Comparison of ENCODE assay signal across 9 cellular contexts in genomic region chr7:144178380-144179164, GRCh38. TPM values are rescaled to one million over a fixed set of nuclear protein-coding genes. Genes with fewer than 3 reads are reported as not detected.
A peak's percentile ranks its signal among the peaks of the same experiment; 100 is the strongest.
DNase-seq lines count a peak whose midpoint lies in the region; ATAC-seq, FAIRE-seq and TF ChIP-seq lines count a peak whose summit lies in the region.
"Not testable (repeated sequence)": the region's sequence is repeated elsewhere in the genome, so short reads cannot be mapped to it uniquely, and the experiment has no call there.
"Had no signal": no experiment of that assay in that cellular context is flagged by ENCODE, and none has a peak within 500 bp of the region (broad histone marks: within the 10 kb centered on the region; RNA-seq: fewer than 3 reads in every experiment).

No MANE protein-coding gene starts in this region.

- H3K4me3 ChIP-seq in AG10803 (ENCODE audit: low read length); IMR-90 (ENCODE audit: insufficient read depth, low read depth, low read length); K562: not testable (repeated sequence)

- TF ChIP-seq RAD21 in IMR-90 (IDR thresholded peaks at IDR 0.05; ENCODE audit: low read length), result not testable (repeated sequence)
- TF ChIP-seq RAD21 in K562 (CRISPR knock-in tag; conservative IDR thresholded peaks at IDR 0.05 in 1 of 2, IDR thresholded peaks at IDR 0.05 in 1 of 2), result peak; percentile 55 to 64

- POLR2A ChIA-PET in IMR-90 (lab: Charles Lee; ENCODE audit: unreplicated experiment); K562 (lab: Yijun Ruan, JAX): not testable (repeated sequence)

- H3K36me3 Mint-ChIP-seq in progenitor cell of endocrine pancreas (ENCODE audit: insufficient read depth), result not testable (repeated sequence)

- in situ Hi-C loops in IMR-90 (cut with MboI; ENCODE audit: low sequenced_read_pairs), result loop anchor here (25.0 kb wide), 1 partner anchor 209 kb away; no protein-coding TSS in a partner anchor
- in situ Hi-C loops in SK-MEL-5 (cut with HindIII; ENCODE audit: low pct_unique_long_range_greater_than_20kb, low sequenced_read_pairs); K562 (cut with MboI): not testable (repeated sequence)

- not testable (repeated sequence) for H3K4me3 Mint-ChIP-seq in progenitor cell of endocrine pancreas (ENCODE audit: low read depth)

- not testable (repeated sequence) for H3K4me2 ChIP-seq in IMR-90 (ENCODE audit: low read depth, low read length); K562 (ENCODE audit: insufficient read depth, low read length)

- H2BK5ac ChIP-seq in IMR-90 (ENCODE audit: low read depth, low read length, poor library complexity, severe bottlenecking), result not testable (repeated sequence)

- H4K5ac ChIP-seq in IMR-90 (ENCODE audit: low read depth, low read length), result not testable (repeated sequence)

- H3K27ac Mint-ChIP-seq in progenitor cell of endocrine pancreas, result not testable (repeated sequence)

- H2AK5ac ChIP-seq in IMR-90 (ENCODE audit: low read depth, low read length), result not testable (repeated sequence)

- not testable (repeated sequence) for H3K27me3 ChIP-seq in IMR-90 (ENCODE audit: control insufficient read depth, insufficient read depth, low read length); K562 (ENCODE audit: control insufficient read depth in 2 of 2, insufficient read depth in 2 of 2, low read length in 2 of 2)

- not testable (repeated sequence) for H3K9ac ChIP-seq in IMR-90 (ENCODE audit: low read depth, low read length); K562 (ENCODE audit: insufficient read depth in 1 of 2, low read depth in 2 of 2, low read length in 2 of 2)

- not testable (repeated sequence) for H3K18ac ChIP-seq in IMR-90 (ENCODE audit: low read depth, low read length)

- not testable (repeated sequence) for H3K27me3 Mint-ChIP-seq in progenitor cell of endocrine pancreas

- H4K20me1 ChIP-seq in IMR-90 (ENCODE audit: insufficient read depth, low read length); K562 (replicated peaks; ENCODE audit: control insufficient read depth, insufficient read depth, low read length): not testable (repeated sequence)

- not testable (repeated sequence) for H3K36me3 ChIP-seq in IMR-90 (ENCODE audit: control insufficient read depth, insufficient read depth, low read length); K562 (ENCODE audit: control insufficient read depth, insufficient read depth, low read length)

- no CpG with 5 or more reads among the region's 10 CpGs for WGBS in IMR-90 (ENCODE audit: extremely low coverage in 2 of 2, insufficient read length in 1 of 2), 2 experiments
- WGBS in K562 (ENCODE audit: insufficient coverage, low coverage, missing lambda C conversion rate), result 0% methylated on average over 3 of the region's 10 CpGs

- H2AK9ac ChIP-seq in IMR-90 (replicated peaks; ENCODE audit: low read depth, low read length, poor library complexity), result not testable (repeated sequence)

- intact Hi-C loops in IMR-90 (cut with micrococcal nuclease); left cardiac atrium (cut with DNase I): not testable (repeated sequence)
- intact Hi-C loops in K562 (cut with micrococcal nuclease), result loop anchor here (10.0 kb wide), 1 partner anchor 216 kb away; no protein-coding TSS in a partner anchor

- not testable (repeated sequence) for H3K79me2 ChIP-seq in K562 (ENCODE audit: control insufficient read depth, insufficient read depth, low read length)

- H3K4me1 Mint-ChIP-seq in progenitor cell of endocrine pancreas (ENCODE audit: low read depth), result not testable (repeated sequence)

- H3K79me1 ChIP-seq in IMR-90 (ENCODE audit: low read depth in 1 of 2, low read length in 2 of 2), result not testable (repeated sequence)

- FAIRE-seq in K562 (lab: Jason Lieb, UNC), result peak; percentile 35

- H3K23ac ChIP-seq in IMR-90 (ENCODE audit: low read depth, low read length), result not testable (repeated sequence)

- H3K56ac ChIP-seq in IMR-90 (ENCODE audit: extremely low read depth, insufficient read depth, low read length), result not testable (repeated sequence)

- peak; percentile 48 for TF ChIP-seq CTCF in AG10803 (conservative IDR thresholded peaks at IDR 0.05; ENCODE audit: low read length)
- TF ChIP-seq CTCF in IMR-90 (conservative IDR thresholded peaks at IDR 0.05; ENCODE audit: low read depth, low read length), result not testable (repeated sequence)
- peak in 2 of 3 experiments; percentile 20 to 29; a peak in 1 of 6 replicates for TF ChIP-seq CTCF in K562 (IDR thresholded peaks at IDR 0.05 in 2 of 3, conservative IDR thresholded peaks at IDR 0.05 in 1 of 3; ENCODE audit: insufficient read depth in 2 of 3, low read depth in 1 of 3, low read length in 3 of 3)
- peak; percentile 49 for TF ChIP-seq CTCF in progenitor cell of endocrine pancreas (IDR thresholded peaks at IDR 0.05; ENCODE audit: unreplicated experiment)

- peak; percentile 97 for ATAC-seq in GM18858 (IDR thresholded peaks at IDR 0.05; ENCODE audit: unreplicated experiment)
- ATAC-seq in HG02571 (IDR thresholded peaks at IDR 0.05; ENCODE audit: unreplicated experiment), result peak; percentile 94
- ATAC-seq in IMR-90 (ENCODE audit: low read depth), result peak; percentile 56; the same call in 1 of the 2 replicates
- peak; percentile 97 for ATAC-seq in K562
- peak; percentile 45 to 80 for ATAC-seq in left cardiac atrium

- H3K27ac ChIP-seq in IMR-90 (ENCODE audit: insufficient read depth, low read length); K562 (ENCODE audit: extremely low read depth, low read depth, low read length): not testable (repeated sequence)

- not testable (repeated sequence) for TF ChIP-seq EP300 in K562 (IDR thresholded peaks at IDR 0.05; ENCODE audit: low read length)

- CTCF ChIA-PET in IMR-90 (lab: Yijun Ruan, JAX); K562 (lab: Yijun Ruan, JAX; ENCODE audit: low intra/inter-chr PET ratio): not testable (repeated sequence)

- H3K4ac ChIP-seq in IMR-90 (ENCODE audit: low read depth, low read length), result not testable (repeated sequence)

- BruUV-seq in IMR-90 (replicated peaks; lab: Mats Ljungman, UMichigan); K562 (replicated peaks; lab: Mats Ljungman, UMichigan): not testable (repeated sequence)

- not testable (repeated sequence) for H2BK20ac ChIP-seq in IMR-90 (ENCODE audit: low read depth, low read length)

- not testable (repeated sequence) for H3K9me3 ChIP-seq in IMR-90 (ENCODE audit: control insufficient read depth, insufficient read depth, low read length); K562 (replicated peaks; ENCODE audit: control insufficient read depth, insufficient read depth, low read depth, low read length)

- H2AFZ ChIP-seq in IMR-90 (replicated peaks; ENCODE audit: low read length, poor library complexity); K562 (ENCODE audit: low read depth, low read length): not testable (repeated sequence)

- H2BK15ac ChIP-seq in IMR-90 (ENCODE audit: low read depth, low read length), result not testable (repeated sequence)

- not testable (repeated sequence) for H3K9me3 Mint-ChIP-seq in progenitor cell of endocrine pancreas (ENCODE audit: low read depth)

- not testable (repeated sequence) for H3K14ac ChIP-seq in IMR-90 (replicated peaks; ENCODE audit: low read depth, low read length)

- H4K91ac ChIP-seq in IMR-90 (ENCODE audit: insufficient read depth, low read depth, low read length), result not testable (repeated sequence)

- peak; percentile 34 for DNase-seq in AG10803 (ENCODE audit: low read depth)
- DNase-seq in IMR-90; left cardiac atrium; progenitor cell of endocrine pancreas (ENCODE audit: low spot score, unreplicated experiment): not testable (repeated sequence)
- peak; percentile 62 for DNase-seq in SK-MEL-5 (ENCODE audit: low read depth, low spot score)
- peak in 1 of 4 experiments; percentile 27 for DNase-seq in K562 (ENCODE audit: extremely low read depth in 1 of 4, low spot score in 3 of 4)

- dilution Hi-C loops in IMR-90 (cut with HindIII; ENCODE audit: low sequenced_read_pairs, unreplicated experiment), result not testable (repeated sequence)

- H3K4me1 ChIP-seq in IMR-90 (ENCODE audit: control insufficient read depth, insufficient read depth, low read length); K562 (replicated peaks in 1 of 2; ENCODE audit: control insufficient read depth in 2 of 2, insufficient read depth in 2 of 2, low read length in 2 of 2): not testable (repeated sequence)

- not testable (repeated sequence) for H3K9me1 ChIP-seq in IMR-90 (ENCODE audit: insufficient read depth, low read length); K562 (ENCODE audit: control insufficient read depth, insufficient read depth, low read length)

- not testable (repeated sequence) for TF ChIP-seq POLR2A in IMR-90 (IDR thresholded peaks at IDR 0.05; ENCODE audit: low read depth, low read length); K562 (conservative IDR thresholded peaks at IDR 0.05)

- not testable (repeated sequence) for H2BK120ac ChIP-seq in IMR-90 (ENCODE audit: low read depth, low read length)

- not testable (repeated sequence) for H4K8ac ChIP-seq in IMR-90 (ENCODE audit: low read depth in 2 of 2, low read length in 2 of 2)

RNA-seq across cellular contexts. Expression of gene CTAGE4, which starts 4.7 kb away (rescaled TPM):
- total RNA-seq in IMR-90 (2012; rRNA removed) (not detected in 2 replicates), K562 (2014; rRNA removed) (not detected in 2 replicates), K562 (2014; rRNA removed; fragmentation: Illumina TruSeq; extraction: Trizol) (not detected in 2 replicates), K562 (2015; rRNA removed; fragmentation: Illumina TruSeq; extraction: Trizol) (0.04 TPM in 1 of 2 replicates, not detected in the other), K562 (2021) (0.07 TPM in 1 of 2 replicates, not detected in the other), left cardiac atrium (1 to 10 TPM in 1 of 2 donors, not detected in 1; 1.3 TPM), progenitor cell of endocrine pancreas (5.4 and 6.9 TPM in 2 replicates)
- polyA plus RNA-seq in IMR-90 (2012; rRNA removed) (0.03 TPM in 1 of 2 replicates, not detected in the other), K562 (2011; rRNA removed) (0.08 and 0.17 TPM in 2 replicates), K562 (2014; fragmentation: Illumina TruSeq; extraction: Trizol) (not detected in 2 replicates), K562 (2014; fragmentation: Nextera tagmentation; extraction: Ambion mirVana) (not detected), K562 (2014; rRNA removed) (0.07 TPM in 1 of 2 replicates, not detected in the other)
- polyA plus RNA-seq in IMR-90 (2012; cell fraction: cytosol; rRNA removed), result not detected in 2 replicates
- 0.05 TPM in 1 of 2 replicates, not detected in the other for polyA plus RNA-seq in IMR-90 (2012; cell fraction: nucleus; rRNA removed; ENCODE audit: low replicate concordance)
- total RNA-seq in SK-MEL-5 (2014; rRNA removed; shearing (Covaris generic)), result not detected in 2 replicates
- polyA plus RNA-seq in SK-MEL-5 (2015; cell fraction: cytosol; rRNA removed), result not detected in 2 replicates
- not detected in 2 replicates for polyA plus RNA-seq in SK-MEL-5 (2015; cell fraction: nucleus; rRNA removed)
- total RNA-seq in K562 (2011; cell fraction: chromatin; rRNA removed; ENCODE audit: low replicate concordance), result 0.18 TPM in 1 of 2 replicates, not detected in the other
- not detected in 2 replicates for total RNA-seq in K562 (2011; cell fraction: nucleolus; rRNA removed)
- not detected in 2 replicates for total RNA-seq in K562 (2011; cell fraction: nucleoplasm; rRNA removed)
- not detected in 2 replicates for polyA plus RNA-seq in K562 (2011; cell fraction: cytosol; rRNA removed)
- 0.07 and 0.11 TPM in 2 replicates for polyA plus RNA-seq in K562 (2011; cell fraction: nucleus; rRNA removed)
- polyA plus RNA-seq in K562 (2012), result 0.06 TPM in 1 of 2 replicates, not detected in the other
- not detected in 2 replicates for polyA minus RNA-seq in K562 (2011; rRNA and poly(A)+ RNA removed)
- polyA minus RNA-seq in K562 (2011; cell fraction: cytosol; rRNA and poly(A)+ RNA removed), result not detected in 2 replicates
- polyA minus RNA-seq in K562 (2011; cell fraction: nucleus; rRNA and poly(A)+ RNA removed), result 0.40 TPM in 1 of 2 replicates, not detected in the other

RNA-seq across cellular contexts. Expression of gene ARHGEF35, which starts 17.1 kb away (rescaled TPM):
- total RNA-seq in IMR-90 (2012; rRNA removed), result not detected in 2 replicates
- polyA plus RNA-seq in IMR-90 (2012; rRNA removed), result not detected in 2 replicates
- 0.02 TPM in 1 of 2 replicates, not detected in the other for polyA plus RNA-seq in IMR-90 (2012; cell fraction: cytosol; rRNA removed)
- not detected in 2 replicates for polyA plus RNA-seq in IMR-90 (2012; cell fraction: nucleus; rRNA removed; ENCODE audit: low replicate concordance)
- not detected in 2 replicates for total RNA-seq in SK-MEL-5 (2014; rRNA removed; shearing (Covaris generic))
- polyA plus RNA-seq in SK-MEL-5 (2015; cell fraction: cytosol; rRNA removed), result not detected in 2 replicates
- not detected in 2 replicates for polyA plus RNA-seq in SK-MEL-5 (2015; cell fraction: nucleus; rRNA removed)
- 0.46 and 1.7 TPM in 2 replicates for total RNA-seq in K562 (2011; cell fraction: chromatin; rRNA removed; ENCODE audit: low replicate concordance)
- 0.33 and 0.39 TPM in 2 replicates for total RNA-seq in K562 (2011; cell fraction: nucleolus; rRNA removed)
- 0.51 and 1.6 TPM in 2 replicates for total RNA-seq in K562 (2011; cell fraction: nucleoplasm; rRNA removed)
- total RNA-seq in K562 (2014; rRNA removed), result not detected in 2 replicates
- 0.22 and 0.36 TPM in 2 replicates for total RNA-seq in K562 (2014; rRNA removed; fragmentation: Illumina TruSeq; extraction: Trizol)
- total RNA-seq in K562 (2015; rRNA removed; fragmentation: Illumina TruSeq; extraction: Trizol), result 0.30 and 0.33 TPM in 2 replicates
- 0.22 and 0.49 TPM in 2 replicates for total RNA-seq in K562 (2021)
- polyA plus RNA-seq in K562 (2011; rRNA removed), result 0.39 and 0.59 TPM in 2 replicates
- polyA plus RNA-seq in K562 (2011; cell fraction: cytosol; rRNA removed), result 0.07 and 0.10 TPM in 2 replicates
- 0.08 and 0.11 TPM in 2 replicates for polyA plus RNA-seq in K562 (2011; cell fraction: nucleus; rRNA removed)
- polyA plus RNA-seq in K562 (2012), result 0.27 and 0.35 TPM in 2 replicates
- 0.21 TPM in 2 replicates for polyA plus RNA-seq in K562 (2014; fragmentation: Illumina TruSeq; extraction: Trizol)
- polyA plus RNA-seq in K562 (2014; fragmentation: Nextera tagmentation; extraction: Ambion mirVana), result not detected
- polyA plus RNA-seq in K562 (2014; rRNA removed), result 0.16 TPM in 1 of 2 replicates, not detected in the other
- 0.12 and 0.56 TPM in 2 replicates for polyA minus RNA-seq in K562 (2011; rRNA and poly(A)+ RNA removed)
- polyA minus RNA-seq in K562 (2011; cell fraction: cytosol; rRNA and poly(A)+ RNA removed), result 0.57 TPM in 1 of 2 replicates, not detected in the other
- 0.94 and 1.2 TPM in 2 replicates for polyA minus RNA-seq in K562 (2011; cell fraction: nucleus; rRNA and poly(A)+ RNA removed)
- 1 to 10 TPM; 1.8 to 2.3 TPM for total RNA-seq in left cardiac atrium
- 17.3 and 19.5 TPM in 2 replicates for total RNA-seq in progenitor cell of endocrine pancreas

RNA-seq across cellular contexts. Expression of gene OR2A14, which starts 55.6 kb away (rescaled TPM):
- total RNA-seq in IMR-90 (2012; rRNA removed) (not detected in 2 replicates), K562 (2014; rRNA removed) (not detected in 2 replicates), K562 (2014; rRNA removed; fragmentation: Illumina TruSeq; extraction: Trizol) (not detected in 2 replicates), K562 (2015; rRNA removed; fragmentation: Illumina TruSeq; extraction: Trizol) (not detected in 2 replicates), K562 (2021) (not detected in 2 replicates), left cardiac atrium (not detected), progenitor cell of endocrine pancreas (not detected in 2 replicates)
- polyA plus RNA-seq in IMR-90 (2012; rRNA removed) (not detected in 2 replicates), K562 (2011; rRNA removed) (not detected in 2 replicates), K562 (2014; fragmentation: Illumina TruSeq; extraction: Trizol) (not detected in 2 replicates), K562 (2014; fragmentation: Nextera tagmentation; extraction: Ambion mirVana) (not detected), K562 (2014; rRNA removed) (not detected in 2 replicates)
- not detected in 2 replicates for polyA plus RNA-seq in IMR-90 (2012; cell fraction: cytosol; rRNA removed)
- not detected in 2 replicates for polyA plus RNA-seq in IMR-90 (2012; cell fraction: nucleus; rRNA removed; ENCODE audit: low replicate concordance)
- not detected in 2 replicates for total RNA-seq in SK-MEL-5 (2014; rRNA removed; shearing (Covaris generic))
- polyA plus RNA-seq in SK-MEL-5 (2015; cell fraction: cytosol; rRNA removed), result not detected in 2 replicates
- polyA plus RNA-seq in SK-MEL-5 (2015; cell fraction: nucleus; rRNA removed), result not detected in 2 replicates
- not detected in 2 replicates for total RNA-seq in K562 (2011; cell fraction: chromatin; rRNA removed; ENCODE audit: low replicate concordance)
- not detected in 2 replicates for total RNA-seq in K562 (2011; cell fraction: nucleolus; rRNA removed)
- total RNA-seq in K562 (2011; cell fraction: nucleoplasm; rRNA removed), result not detected in 2 replicates
- not detected in 2 replicates for polyA plus RNA-seq in K562 (2011; cell fraction: cytosol; rRNA removed)
- polyA plus RNA-seq in K562 (2011; cell fraction: nucleus; rRNA removed), result not detected in 2 replicates
- not detected in 2 replicates for polyA plus RNA-seq in K562 (2012)
- polyA minus RNA-seq in K562 (2011; rRNA and poly(A)+ RNA removed), result not detected in 2 replicates
- polyA minus RNA-seq in K562 (2011; cell fraction: cytosol; rRNA and poly(A)+ RNA removed), result not detected in 2 replicates
- polyA minus RNA-seq in K562 (2011; cell fraction: nucleus; rRNA and poly(A)+ RNA removed), result not detected in 2 replicates
- total RNA-seq: temporal lobe had no signal
